1 cellular context compared by ENCODE assay signal in the genomic region with DNA sequence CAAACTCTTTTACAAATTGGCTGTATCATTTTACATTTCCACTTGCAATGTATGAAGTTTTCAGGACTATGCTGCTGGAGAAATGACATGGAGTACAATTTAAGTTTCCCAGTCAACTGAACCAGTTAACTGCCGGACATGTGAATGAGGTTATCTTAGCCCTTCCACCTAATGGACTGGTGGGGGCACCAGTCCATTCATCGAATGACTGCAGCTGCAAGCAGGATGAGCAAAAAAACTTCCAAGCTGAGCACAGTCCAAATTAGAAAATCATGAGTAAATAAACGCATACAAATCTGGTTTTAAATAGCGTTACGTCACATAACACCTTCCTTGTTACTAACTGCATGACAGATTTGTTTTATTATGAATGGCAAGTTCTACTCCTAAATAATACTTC.
TF ChIP-seq lines count a peak whose summit lies in the region.

No MANE protein-coding gene starts in this region.

TF ChIP-seq in HCT116, 20 proteins besides CTCF, POLR2A, EP300 and RAD21 (continued from another document):
- TF ChIP-seq FOSL1 (IDR thresholded peaks at IDR 0.05; ENCODE audit: low read depth) (no peak), SP1 (IDR thresholded peaks at IDR 0.05; ENCODE audit: low read depth) (no peak), SIN3A (IDR thresholded peaks at IDR 0.05; ENCODE audit: low read depth) (no peak), JUND (IDR thresholded peaks at IDR 0.05) (no peak), CBX3 (IDR thresholded peaks at IDR 0.05; ENCODE audit: low read depth) (no peak)
- TF ChIP-seq, protein P1, sequence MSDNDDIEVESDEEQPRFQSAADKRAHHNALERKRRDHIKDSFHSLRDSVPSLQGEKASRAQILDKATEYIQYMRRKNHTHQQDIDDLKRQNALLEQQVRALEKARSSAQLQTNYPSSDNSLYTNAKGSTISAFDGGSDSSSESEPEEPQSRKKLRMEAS (IDR thresholded peaks at IDR 0.05), result no peak
